14 cellular contexts compared by ENCODE assay signal in genomic region chr2:120348134-120349103, GRCh38. TPM values are rescaled to one million over a fixed set of nuclear protein-coding genes. Genes with fewer than 3 reads are reported as not detected.
DNase-seq lines count a peak whose midpoint lies in the region; ATAC-seq and TF ChIP-seq lines count a peak whose summit lies in the region.
"Had no signal": no experiment of that assay in that cellular context is flagged by ENCODE, and none has a peak within 500 bp of the region (broad histone marks: within the 10 kb centered on the region; RNA-seq: fewer than 3 reads in every experiment).

No MANE protein-coding gene starts in this region.

- H3K27me3 Mint-ChIP-seq in CD4-positive, alpha-beta T cell, result peaks cover 52% of the 10 kb centered on the region

- ATAC-seq in CD4-positive, alpha-beta T cell (ENCODE audit: poor library complexity), result no peak
- peak; percentile 35; the same call in 1 of the 3 replicates for ATAC-seq in RWPE2 (ENCODE audit: low read depth)
- no peak for ATAC-seq in lung (ENCODE audit: insufficient read depth, low FRiP score)
- ATAC-seq: SK-N-SH treated with all-trans-retinoic acid at 6 μM for 48 hours had no signal

- H3K4me1 Mint-ChIP-seq in CD4-positive, alpha-beta T cell (ENCODE audit: low read depth), result peaks cover 13% of the 10 kb centered on the region

- no peaks in the 10 kb centered on the region for H3K36me3 Mint-ChIP-seq in CD4-positive, alpha-beta T cell (ENCODE audit: low read depth)
- H3K36me3 Mint-ChIP-seq: activated naive CD4-positive, alpha-beta T cell treated with anti-CD3 and anti-CD28 coated beads, Interleukin-2, amount 50 U/mL, for 24 hours; memory B cell had no signal

- H3K4me1 ChIP-seq in HUES48 (ENCODE audit: control insufficient read depth, insufficient read depth, low read length) (peaks cover 23% of the 10 kb centered on the region), RWPE2 (ENCODE audit: insufficient read depth, poor library complexity, severe bottlenecking) (no peaks in the 10 kb centered on the region), lung (ENCODE audit: control insufficient read depth in 2 of 2, insufficient read depth in 2 of 2, low read length in 2 of 2) (peaks cover 0 to 24% of the 10 kb centered on the region in 2 donors)

- CTCF ChIA-PET in CD4-positive, alpha-beta T cell (lab: Charles Lee), result interaction anchor here (0.7 kb wide), 1 partner anchor 711 kb away, joined by 3 read pairs; no protein-coding TSS in a partner anchor

- H3K9me3 Mint-ChIP-seq in CD4-positive, alpha-beta T cell, result no peaks in the 10 kb centered on the region
- H3K9me3 Mint-ChIP-seq: activated naive CD4-positive, alpha-beta T cell treated with anti-CD3 and anti-CD28 coated beads, Interleukin-2, amount 50 U/mL, for 24 hours; memory B cell had no signal

- TF ChIP-seq CTCF in CD4-positive, alpha-beta T cell (IDR thresholded peaks at IDR 0.05), result no peak
- no peak for TF ChIP-seq CTCF in RWPE2 (IDR thresholded peaks at IDR 0.05; ENCODE audit: poor library complexity, severe bottlenecking)
- no peak for TF ChIP-seq CTCF in lung (IDR thresholded peaks at IDR 0.05; ENCODE audit: control extremely low read depth, extremely low read depth)
- TF ChIP-seq CTCF in foreskin fibroblast (IDR thresholded peaks at IDR 0.05; ENCODE audit: low read depth, low read length), result no peak

- 28 to 44% methylated on average over 15 of the region's 15 CpGs for WGBS in lung, 2 donors

- no peak overlapping the region for H3K27ac Mint-ChIP-seq in CD4-positive, alpha-beta T cell
- H3K27ac Mint-ChIP-seq: activated naive CD4-positive, alpha-beta T cell treated with anti-CD3 and anti-CD28 coated beads, Interleukin-2, amount 50 U/mL, for 24 hours; memory B cell had no signal

- H3K9me3 ChIP-seq in CD4-positive, alpha-beta T cell (ENCODE audit: control insufficient read depth, low read length), result no peaks in the 10 kb centered on the region
- no peaks in the 10 kb centered on the region for H3K9me3 ChIP-seq in HUES48 (ENCODE audit: control insufficient read depth, insufficient read depth, low read length)
- H3K9me3 ChIP-seq in RWPE2 (ENCODE audit: severe bottlenecking), result no peaks in the 10 kb centered on the region
- H3K9me3 ChIP-seq in lung (ENCODE audit: control insufficient read depth in 2 of 2, insufficient read depth in 1 of 2, low read length in 1 of 2), result no peaks in the 10 kb centered on the region

- intact Hi-C loops in CD4-positive, alpha-beta T cell (cut with DNase I, micrococcal nuclease), result loop anchor here in 1 of 2 experiments (5.0 kb wide), 1 partner anchor 334 kb away; no protein-coding TSS in a partner anchor

- H3K27ac ChIP-seq in CD4-positive, alpha-beta T cell (ENCODE audit: low read depth, low read length), result no peak overlapping the region
- H3K27ac ChIP-seq in HUES48 (ENCODE audit: low read depth, low read length) (no peak overlapping the region), RWPE2 (ENCODE audit: poor library complexity, severe bottlenecking) (no peak overlapping the region), lung (ENCODE audit: low read depth in 1 of 2, low read length in 1 of 2) (no peak overlapping the region)

- POLR2A ChIA-PET in CD4-positive, alpha-beta T cell (lab: Charles Lee), result no interaction called here

- H3K4me3 ChIP-seq in HUES48 (ENCODE audit: low read depth, low read length) (peak overlapping the region; percentile 36; the same call in 1 of the 2 replicates), RWPE2 (ENCODE audit: severe bottlenecking) (no peak overlapping the region), lung (no peak overlapping the region), foreskin fibroblast (ENCODE audit: low read depth in 1 of 2, low read length in 2 of 2) (no peak overlapping the region)

- H3K27me3 ChIP-seq in CD4-positive, alpha-beta T cell (ENCODE audit: control insufficient read depth, insufficient read depth, low read length), result peaks cover 47% of the 10 kb centered on the region
- peaks cover 95% of the 10 kb centered on the region for H3K27me3 ChIP-seq in HUES48 (ENCODE audit: control insufficient read depth, insufficient read depth, low read length)
- peaks cover 38% of the 10 kb centered on the region for H3K27me3 ChIP-seq in RWPE2 (ENCODE audit: insufficient read depth, poor library complexity, severe bottlenecking)
- no peaks in the 10 kb centered on the region for H3K27me3 ChIP-seq in lung (ENCODE audit: control insufficient read depth, insufficient read depth)

- H3K36me3 ChIP-seq in HUES48 (ENCODE audit: control insufficient read depth, insufficient read depth, low read length), result no peaks in the 10 kb centered on the region
- H3K36me3 ChIP-seq in RWPE2 (ENCODE audit: low read depth), result no peaks in the 10 kb centered on the region
- no peaks in the 10 kb centered on the region for H3K36me3 ChIP-seq in lung (ENCODE audit: control insufficient read depth in 2 of 2, insufficient read depth in 2 of 2, low read length in 2 of 2)

- H3K9ac ChIP-seq in HUES48 (ENCODE audit: low read depth, low read length), result no peak overlapping the region

- no peak for DNase-seq in CD4-positive, alpha-beta T cell
- DNase-seq in RWPE2 (ENCODE audit: low spot score) (no peak), lung (ENCODE audit: low spot score) (peak; percentile 40), HT-29 (ENCODE audit: low spot score) (no peak), foreskin fibroblast (no peak), SHP77 treated with DMSO at 0.1 percent for 48 hours (lab: John Stamatoyannopoulos, UW) (no peak), activated gamma-delta T cell (lab: John Stamatoyannopoulos, UW) (no peak)
- DNase-seq: activated CD4-positive, alpha-beta T cell treated with anti-CD3 and anti-CD28 coated beads, Interleukin-2, amount 50 U/mL, for 4 hours; cortex of kidney; NCI-H2227 treated with DMSO at 0.1 percent for 48 hours had no signal

- peak overlapping the region; percentile 69 for H3K4me3 Mint-ChIP-seq in CD4-positive, alpha-beta T cell

RNA-seq across cellular contexts. Expression of gene INHBB, which starts 2.5 kb away (rescaled TPM):
- not detected for total RNA-seq in CD4-positive, alpha-beta T cell
- total RNA-seq in lung, result 1 to 10 TPM in 1 of 2 donors, under 1 TPM in 1; 0.97 to 7.8 TPM
- 1 to 10 TPM; 5.4 to 6.2 TPM for polyA plus RNA-seq in lung
- total RNA-seq in HT-29 (2014; rRNA removed; shearing (Covaris generic)), result not detected in 2 replicates
